ENCODE assay signal across 2 cellular contexts in the genomic region with DNA sequence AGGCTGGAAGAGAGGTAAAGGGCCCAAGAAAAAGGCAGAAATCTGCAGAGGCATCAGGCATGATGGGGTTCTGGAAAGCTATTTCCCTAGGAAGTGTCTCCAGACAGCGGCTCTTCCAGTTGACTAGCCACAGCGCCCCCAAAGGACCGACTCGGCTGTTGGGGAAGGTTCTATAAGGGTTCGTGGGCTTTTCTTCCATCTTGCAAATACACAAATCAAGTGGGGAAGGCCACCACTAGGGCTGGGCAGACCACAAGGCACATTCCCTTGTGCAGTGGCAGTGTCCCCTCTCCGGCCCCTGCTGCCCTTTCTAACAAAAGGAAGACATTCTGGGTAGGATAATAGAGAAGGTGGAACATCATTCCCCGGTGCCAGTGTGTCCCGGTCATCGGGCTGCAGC.
TF ChIP-seq lines count a peak whose summit lies in the region.

No MANE protein-coding gene starts in this region.

TF ChIP-seq in SK-N-SH, 30 proteins besides CTCF, POLR2A, EP300 and RAD21 (continued from another document):
- TF ChIP-seq, protein P1, sequence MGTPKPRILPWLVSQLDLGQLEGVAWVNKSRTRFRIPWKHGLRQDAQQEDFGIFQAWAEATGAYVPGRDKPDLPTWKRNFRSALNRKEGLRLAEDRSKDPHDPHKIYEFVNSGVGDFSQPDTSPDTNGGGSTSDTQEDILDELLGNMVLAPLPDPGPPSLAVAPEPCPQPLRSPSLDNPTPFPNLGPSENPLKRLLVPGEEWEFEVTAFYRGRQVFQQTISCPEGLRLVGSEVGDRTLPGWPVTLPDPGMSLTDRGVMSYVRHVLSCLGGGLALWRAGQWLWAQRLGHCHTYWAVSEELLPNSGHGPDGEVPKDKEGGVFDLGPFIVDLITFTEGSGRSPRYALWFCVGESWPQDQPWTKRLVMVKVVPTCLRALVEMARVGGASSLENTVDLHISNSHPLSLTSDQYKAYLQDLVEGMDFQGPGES (IDR thresholded peaks at IDR 0.05; ENCODE audit: low read depth, low read length), result no peak
- TF ChIP-seq RFX5 (IDR thresholded peaks at IDR 0.05; ENCODE audit: low read length) (no peak), JUND (IDR thresholded peaks at IDR 0.05) (no peak), FOXM1 (IDR thresholded peaks at IDR 0.05; ENCODE audit: low read depth) (no peak), MEF2A (IDR thresholded peaks at IDR 0.05; ENCODE audit: borderline replicate concordance, low read depth) (no peak), RCOR1 (IDR thresholded peaks at IDR 0.05; ENCODE audit: low read length) (no peak), NFIC (IDR thresholded peaks at IDR 0.05; ENCODE audit: borderline replicate concordance) (no peak), SMC3 (IDR thresholded peaks at IDR 0.05; ENCODE audit: low read depth, low read length) (no peak), POLR2AphosphoS5 (IDR thresholded peaks at IDR 0.05; ENCODE audit: low read depth, low read length) (no peak), FOXJ3 (CRISPR knock-in tag; IDR thresholded peaks at IDR 0.05) (no peak), EZH2phosphoT487 (IDR thresholded peaks at IDR 0.05; ENCODE audit: borderline replicate concordance, low read depth) (no peak), TCF12 (IDR thresholded peaks at IDR 0.05) (no peak), YY1 (IDR thresholded peaks at IDR 0.05; ENCODE audit: low read depth) (no peak)
- TF ChIP-seq, protein P2, sequence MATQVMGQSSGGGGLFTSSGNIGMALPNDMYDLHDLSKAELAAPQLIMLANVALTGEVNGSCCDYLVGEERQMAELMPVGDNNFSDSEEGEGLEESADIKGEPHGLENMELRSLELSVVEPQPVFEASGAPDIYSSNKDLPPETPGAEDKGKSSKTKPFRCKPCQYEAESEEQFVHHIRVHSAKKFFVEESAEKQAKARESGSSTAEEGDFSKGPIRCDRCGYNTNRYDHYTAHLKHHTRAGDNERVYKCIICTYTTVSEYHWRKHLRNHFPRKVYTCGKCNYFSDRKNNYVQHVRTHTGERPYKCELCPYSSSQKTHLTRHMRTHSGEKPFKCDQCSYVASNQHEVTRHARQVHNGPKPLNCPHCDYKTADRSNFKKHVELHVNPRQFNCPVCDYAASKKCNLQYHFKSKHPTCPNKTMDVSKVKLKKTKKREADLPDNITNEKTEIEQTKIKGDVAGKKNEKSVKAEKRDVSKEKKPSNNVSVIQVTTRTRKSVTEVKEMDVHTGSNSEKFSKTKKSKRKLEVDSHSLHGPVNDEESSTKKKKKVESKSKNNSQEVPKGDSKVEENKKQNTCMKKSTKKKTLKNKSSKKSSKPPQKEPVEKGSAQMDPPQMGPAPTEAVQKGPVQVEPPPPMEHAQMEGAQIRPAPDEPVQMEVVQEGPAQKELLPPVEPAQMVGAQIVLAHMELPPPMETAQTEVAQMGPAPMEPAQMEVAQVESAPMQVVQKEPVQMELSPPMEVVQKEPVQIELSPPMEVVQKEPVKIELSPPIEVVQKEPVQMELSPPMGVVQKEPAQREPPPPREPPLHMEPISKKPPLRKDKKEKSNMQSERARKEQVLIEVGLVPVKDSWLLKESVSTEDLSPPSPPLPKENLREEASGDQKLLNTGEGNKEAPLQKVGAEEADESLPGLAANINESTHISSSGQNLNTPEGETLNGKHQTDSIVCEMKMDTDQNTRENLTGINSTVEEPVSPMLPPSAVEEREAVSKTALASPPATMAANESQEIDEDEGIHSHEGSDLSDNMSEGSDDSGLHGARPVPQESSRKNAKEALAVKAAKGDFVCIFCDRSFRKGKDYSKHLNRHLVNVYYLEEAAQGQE (IDR thresholded peaks at IDR 0.05; ENCODE audit: low read depth, low read length), result no peak
- TF ChIP-seq, protein P3, sequence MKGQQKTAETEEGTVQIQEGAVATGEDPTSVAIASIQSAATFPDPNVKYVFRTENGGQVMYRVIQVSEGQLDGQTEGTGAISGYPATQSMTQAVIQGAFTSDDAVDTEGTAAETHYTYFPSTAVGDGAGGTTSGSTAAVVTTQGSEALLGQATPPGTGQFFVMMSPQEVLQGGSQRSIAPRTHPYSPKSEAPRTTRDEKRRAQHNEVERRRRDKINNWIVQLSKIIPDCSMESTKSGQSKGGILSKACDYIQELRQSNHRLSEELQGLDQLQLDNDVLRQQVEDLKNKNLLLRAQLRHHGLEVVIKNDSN (IDR thresholded peaks at IDR 0.05; ENCODE audit: borderline replicate concordance, low read depth), result no peak
- TF ChIP-seq, protein P4, sequence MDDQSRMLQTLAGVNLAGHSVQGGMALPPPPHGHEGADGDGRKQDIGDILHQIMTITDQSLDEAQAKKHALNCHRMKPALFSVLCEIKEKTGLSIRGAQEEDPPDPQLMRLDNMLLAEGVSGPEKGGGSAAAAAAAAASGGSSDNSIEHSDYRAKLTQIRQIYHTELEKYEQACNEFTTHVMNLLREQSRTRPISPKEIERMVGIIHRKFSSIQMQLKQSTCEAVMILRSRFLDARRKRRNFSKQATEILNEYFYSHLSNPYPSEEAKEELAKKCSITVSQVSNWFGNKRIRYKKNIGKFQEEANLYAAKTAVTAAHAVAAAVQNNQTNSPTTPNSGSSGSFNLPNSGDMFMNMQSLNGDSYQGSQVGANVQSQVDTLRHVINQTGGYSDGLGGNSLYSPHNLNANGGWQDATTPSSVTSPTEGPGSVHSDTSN (IDR thresholded peaks at IDR 0.05), result no peak
TF ChIP-seq in SK-N-SH: peak in this region for 0.

TF ChIP-seq in SK-N-SH treated with all-trans-retinoic acid at 6 μM for 48 hours, 23 proteins besides CTCF, POLR2A, EP300 and RAD21 (continued from another document):
- TF ChIP-seq, protein P5, sequence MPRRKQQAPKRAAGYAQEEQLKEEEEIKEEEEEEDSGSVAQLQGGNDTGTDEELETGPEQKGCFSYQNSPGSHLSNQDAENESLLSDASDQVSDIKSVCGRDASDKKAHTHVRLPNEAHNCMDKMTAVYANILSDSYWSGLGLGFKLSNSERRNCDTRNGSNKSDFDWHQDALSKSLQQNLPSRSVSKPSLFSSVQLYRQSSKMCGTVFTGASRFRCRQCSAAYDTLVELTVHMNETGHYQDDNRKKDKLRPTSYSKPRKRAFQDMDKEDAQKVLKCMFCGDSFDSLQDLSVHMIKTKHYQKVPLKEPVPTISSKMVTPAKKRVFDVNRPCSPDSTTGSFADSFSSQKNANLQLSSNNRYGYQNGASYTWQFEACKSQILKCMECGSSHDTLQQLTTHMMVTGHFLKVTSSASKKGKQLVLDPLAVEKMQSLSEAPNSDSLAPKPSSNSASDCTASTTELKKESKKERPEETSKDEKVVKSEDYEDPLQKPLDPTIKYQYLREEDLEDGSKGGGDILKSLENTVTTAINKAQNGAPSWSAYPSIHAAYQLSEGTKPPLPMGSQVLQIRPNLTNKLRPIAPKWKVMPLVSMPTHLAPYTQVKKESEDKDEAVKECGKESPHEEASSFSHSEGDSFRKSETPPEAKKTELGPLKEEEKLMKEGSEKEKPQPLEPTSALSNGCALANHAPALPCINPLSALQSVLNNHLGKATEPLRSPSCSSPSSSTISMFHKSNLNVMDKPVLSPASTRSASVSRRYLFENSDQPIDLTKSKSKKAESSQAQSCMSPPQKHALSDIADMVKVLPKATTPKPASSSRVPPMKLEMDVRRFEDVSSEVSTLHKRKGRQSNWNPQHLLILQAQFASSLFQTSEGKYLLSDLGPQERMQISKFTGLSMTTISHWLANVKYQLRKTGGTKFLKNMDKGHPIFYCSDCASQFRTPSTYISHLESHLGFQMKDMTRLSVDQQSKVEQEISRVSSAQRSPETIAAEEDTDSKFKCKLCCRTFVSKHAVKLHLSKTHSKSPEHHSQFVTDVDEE (CRISPR knock-in tag; IDR thresholded peaks at IDR 0.05), result no peak
- TF ChIP-seq ZFP3 (CRISPR knock-in tag; IDR thresholded peaks at IDR 0.05) (no peak), ZFP30 (CRISPR knock-in tag; IDR thresholded peaks at IDR 0.05) (no peak), TCF4 (CRISPR knock-in tag; IDR thresholded peaks at IDR 0.05; ENCODE audit: borderline replicate concordance) (no peak), ZNF70 (CRISPR knock-in tag; IDR thresholded peaks at IDR 0.05) (no peak), ESRRG (CRISPR knock-in tag; IDR thresholded peaks at IDR 0.05) (no peak), ZNF8 (CRISPR knock-in tag; IDR thresholded peaks at IDR 0.05) (no peak), PPARA (CRISPR knock-in tag; IDR thresholded peaks at IDR 0.05; ENCODE audit: borderline replicate concordance) (no peak)
- TF ChIP-seq, protein P6, sequence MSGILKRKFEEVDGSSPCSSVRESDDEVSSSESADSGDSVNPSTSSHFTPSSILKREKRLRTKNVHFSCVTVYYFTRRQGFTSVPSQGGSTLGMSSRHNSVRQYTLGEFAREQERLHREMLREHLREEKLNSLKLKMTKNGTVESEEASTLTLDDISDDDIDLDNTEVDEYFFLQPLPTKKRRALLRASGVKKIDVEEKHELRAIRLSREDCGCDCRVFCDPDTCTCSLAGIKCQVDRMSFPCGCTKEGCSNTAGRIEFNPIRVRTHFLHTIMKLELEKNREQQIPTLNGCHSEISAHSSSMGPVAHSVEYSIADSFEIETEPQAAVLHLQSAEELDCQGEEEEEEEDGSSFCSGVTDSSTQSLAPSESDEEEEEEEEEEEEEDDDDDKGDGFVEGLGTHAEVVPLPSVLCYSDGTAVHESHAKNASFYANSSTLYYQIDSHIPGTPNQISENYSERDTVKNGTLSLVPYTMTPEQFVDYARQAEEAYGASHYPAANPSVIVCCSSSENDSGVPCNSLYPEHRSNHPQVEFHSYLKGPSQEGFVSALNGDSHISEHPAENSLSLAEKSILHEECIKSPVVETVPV (CRISPR knock-in tag; IDR thresholded peaks at IDR 0.05), result no peak
- TF ChIP-seq, protein P7, sequence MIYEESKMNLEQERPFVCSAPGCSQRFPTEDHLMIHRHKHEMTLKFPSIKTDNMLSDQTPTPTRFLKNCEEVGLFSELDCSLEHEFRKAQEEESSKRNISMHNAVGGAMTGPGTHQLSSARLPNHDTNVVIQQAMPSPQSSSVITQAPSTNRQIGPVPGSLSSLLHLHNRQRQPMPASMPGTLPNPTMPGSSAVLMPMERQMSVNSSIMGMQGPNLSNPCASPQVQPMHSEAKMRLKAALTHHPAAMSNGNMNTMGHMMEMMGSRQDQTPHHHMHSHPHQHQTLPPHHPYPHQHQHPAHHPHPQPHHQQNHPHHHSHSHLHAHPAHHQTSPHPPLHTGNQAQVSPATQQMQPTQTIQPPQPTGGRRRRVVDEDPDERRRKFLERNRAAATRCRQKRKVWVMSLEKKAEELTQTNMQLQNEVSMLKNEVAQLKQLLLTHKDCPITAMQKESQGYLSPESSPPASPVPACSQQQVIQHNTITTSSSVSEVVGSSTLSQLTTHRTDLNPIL (CRISPR knock-in tag; IDR thresholded peaks at IDR 0.05; ENCODE audit: low read depth), result no peak
TF ChIP-seq in SK-N-SH treated with all-trans-retinoic acid at 6 μM for 48 hours: peak in this region for 0.
